In genomic region chr1:165828103-165828558, GRCh38 we compare ENCODE assay signal across 8 cellular contexts. TPM values are rescaled to one million over a fixed set of nuclear protein-coding genes. Genes with fewer than 3 reads are reported as not detected.
DNase-seq lines count a peak whose midpoint lies in the region; ATAC-seq and TF ChIP-seq lines count a peak whose summit lies in the region.

No MANE protein-coding gene starts in this region.

- DNase-seq in SHP77 (lab: John Stamatoyannopoulos, UW) (peak; percentile 50 to 83), SHP77 treated with DMSO at 0.1 percent for 48 hours (lab: John Stamatoyannopoulos, UW) (no peak), NCI-H1105 treated with DMSO at 0.1 percent for 48 hours (lab: John Stamatoyannopoulos, UW) (peak; percentile 73), coronary artery (ENCODE audit: low spot score) (no peak), lower lobe of right lung (peak; percentile 49)
- DNase-seq in activated CD4-positive, CD25-positive, alpha-beta regulatory T cell (lab: John Stamatoyannopoulos, UW) = peak; percentile 12 to 26 (median 20)
- peak; percentile 21 for DNase-seq in stimulated activated CD8-positive, alpha-beta memory T cell treated with anti-CD3 and anti-CD28 coated beads, Interleukin-12 subunit alpha, Interleukin-12 subunit beta, amount 100 ng/mL, for 24 hours (ENCODE audit: extremely low read depth)

- intact Hi-C loops in lower lobe of right lung (cut with DNase I) = no loop called here

- H3K27me3 ChIP-seq in lower lobe of right lung (ENCODE audit: low read depth) = no peaks in the 10 kb centered on the region

- H3K4me1 ChIP-seq in lower lobe of right lung = peaks cover 19% of the 10 kb centered on the region

- TF ChIP-seq CTCF in coronary artery (IDR thresholded peaks at IDR 0.05) (no peak), lower lobe of right lung (IDR thresholded peaks at IDR 0.05) (no peak)

- H3K4me3 ChIP-seq in coronary artery (peak overlapping the region; percentile 90), lower lobe of right lung (peak overlapping the region; percentile 86)

- no peaks in the 10 kb centered on the region for H3K9me3 ChIP-seq in lower lobe of right lung

- no peaks in the 10 kb centered on the region for H3K36me3 ChIP-seq in lower lobe of right lung

- ATAC-seq in HG02642 (IDR thresholded peaks at IDR 0.05; ENCODE audit: poor library complexity, unreplicated experiment) (peak; percentile 43), lower lobe of right lung (peak; percentile 60 to 64)

- H3K27ac ChIP-seq in coronary artery = peak overlapping the region; percentile 78 to 91
- H3K27ac ChIP-seq in lower lobe of right lung = peak overlapping the region; percentile 84

RNA-seq across cellular contexts. Expression of gene UCK2, which starts 0.7 kb away (rescaled TPM):
- total RNA-seq in lower lobe of right lung = 8.3 TPM

RNA-seq across cellular contexts. Expression of gene TMCO1, which starts 59.5 kb away (rescaled TPM):
- 76.3 TPM for total RNA-seq in lower lobe of right lung

Comparison
In these comparisons a context has a peak if more than half of its experiments do, and no peak if none do; other contexts are left out.
1. DNase-seq: peak in SHP77 (2 of 2), NCI-H1105 treated with DMSO at 0.1 percent for 48 hours (single experiment), activated CD4-positive, CD25-positive, alpha-beta regulatory T cell (4 of 4), lower lobe of right lung (single experiment) and stimulated activated CD8-positive, alpha-beta memory T cell treated with anti-CD3 and anti-CD28 coated beads, Interleukin-12 subunit alpha, Interleukin-12 subunit beta, amount 100 ng/mL, for 24 hours (single experiment); none in SHP77 treated with DMSO at 0.1 percent for 48 hours (single experiment) and coronary artery (single experiment).